1 cellular context compared by ENCODE assay signal in genomic region chr22:39527481-39527961, GRCh38.
TF ChIP-seq lines count a peak whose summit lies in the region.

No MANE protein-coding gene starts in this region.

TF ChIP-seq in HepG2, 621 proteins besides CTCF, POLR2A, EP300 and RAD21 (continues in another document):
- no peak for TF ChIP-seq ZNF703 (CRISPR knock-in tag; IDR thresholded peaks at IDR 0.05; ENCODE audit: borderline replicate concordance)
- TF ChIP-seq HNF4A (CRISPR knock-in tag; IDR thresholded peaks at IDR 0.05), result peak; percentile 63; the same call in 1 of the 2 replicates
- TF ChIP-seq NR2C2 (CRISPR knock-in tag; IDR thresholded peaks at IDR 0.05; ENCODE audit: borderline replicate concordance), result 0 out of 2 replicates have a peak, but pooled peaks have one; percentile 32
- TF ChIP-seq TARDBP (CRISPR knock-in tag; IDR thresholded peaks at IDR 0.05), result no peak
- 0 out of 2 replicates have a peak, but pooled peaks have one; percentile 30 for TF ChIP-seq MEIS2 (CRISPR knock-in tag; IDR thresholded peaks at IDR 0.05)
- peak; percentile 21 for TF ChIP-seq POLR2G (IDR thresholded peaks at IDR 0.05; ENCODE audit: low read depth, low read length)
- peak; percentile 18; the same call in 1 of the 2 replicates for TF ChIP-seq PATZ1 (CRISPR knock-in tag; IDR thresholded peaks at IDR 0.05)
- no peak for TF ChIP-seq ZNF639 (CRISPR knock-in tag; conservative IDR thresholded peaks at IDR 0.05)
- no peak for TF ChIP-seq DNMT3B (CRISPR knock-in tag; conservative IDR thresholded peaks at IDR 0.05)
- peak; percentile 34 for TF ChIP-seq SKI (IDR thresholded peaks at IDR 0.05; ENCODE audit: partially characterized antibody)
- TF ChIP-seq FOSL2 (CRISPR knock-in tag; IDR thresholded peaks at IDR 0.05), result no peak; the same call in 1 of the 2 replicates
- no peak for TF ChIP-seq USF2 (IDR thresholded peaks at IDR 0.05; ENCODE audit: low read depth, low read length)
- TF ChIP-seq USF2 (CRISPR knock-in tag; IDR thresholded peaks at IDR 0.05; ENCODE audit: borderline replicate concordance), result no peak
- 0 out of 2 replicates have a peak, but pooled peaks have one; percentile 25 for TF ChIP-seq KDM2A (CRISPR knock-in tag; IDR thresholded peaks at IDR 0.05; ENCODE audit: borderline replicate concordance, low read depth)
- peak; percentile 20; the same call in 1 of the 2 replicates for TF ChIP-seq THRA (CRISPR knock-in tag; IDR thresholded peaks at IDR 0.05; ENCODE audit: borderline replicate concordance)
- TF ChIP-seq SAP130 (CRISPR knock-in tag; IDR thresholded peaks at IDR 0.05; ENCODE audit: low read depth), result peak; percentile 85
- TF ChIP-seq ARID4A (CRISPR knock-in tag; IDR thresholded peaks at IDR 0.05; ENCODE audit: borderline replicate concordance), result peak; percentile 55; the same call in 1 of the 2 replicates
- peak; percentile 69 for TF ChIP-seq CEBPG (CRISPR knock-in tag; IDR thresholded peaks at IDR 0.05)
- no peak for TF ChIP-seq ELF1 (CRISPR knock-in tag; IDR thresholded peaks at IDR 0.05)
- TF ChIP-seq RBM22 (optimal IDR thresholded peaks at IDR 0.05; ENCODE audit: low read length), result no peak
- peak; percentile 53 for TF ChIP-seq GATAD2A (CRISPR knock-in tag; IDR thresholded peaks at IDR 0.05)
- TF ChIP-seq RARA (CRISPR knock-in tag; IDR thresholded peaks at IDR 0.05), result peak; percentile 91
- no peak for TF ChIP-seq JUNB (CRISPR knock-in tag; IDR thresholded peaks at IDR 0.05; ENCODE audit: borderline replicate concordance)
- 0 out of 2 replicates have a peak, but pooled peaks have one; percentile 59 for TF ChIP-seq ZNF572 (CRISPR knock-in tag; IDR thresholded peaks at IDR 0.05)
- no peak for TF ChIP-seq SRSF4 (IDR thresholded peaks at IDR 0.05; ENCODE audit: low read depth, low read length, poor library complexity, severe bottlenecking)
- peak; percentile 64; the same call in 1 of the 2 replicates for TF ChIP-seq CEBPB (IDR thresholded peaks at IDR 0.05; ENCODE audit: borderline replicate concordance, low read depth, low read length)
- peak; percentile 16; the same call in 1 of the 2 replicates for TF ChIP-seq GABPB1 (CRISPR knock-in tag; IDR thresholded peaks at IDR 0.05)
- no peak for TF ChIP-seq ZNF549 (CRISPR knock-in tag; IDR thresholded peaks at IDR 0.05)
- 0 out of 2 replicates have a peak, but pooled peaks have one; percentile 34 for TF ChIP-seq HIC2 (CRISPR knock-in tag; IDR thresholded peaks at IDR 0.05; ENCODE audit: low read depth)
- TF ChIP-seq MXI1 (IDR thresholded peaks at IDR 0.05; ENCODE audit: borderline replicate concordance, low read depth, low read length), result 0 out of 3 replicates have a peak, but pooled peaks have one; percentile 11
- no peak for TF ChIP-seq ZBTB42 (CRISPR knock-in tag; IDR thresholded peaks at IDR 0.05)
- TF ChIP-seq ZNF790 (CRISPR knock-in tag; IDR thresholded peaks at IDR 0.05; ENCODE audit: borderline replicate concordance), result no peak
- TF ChIP-seq ZNF674 (CRISPR knock-in tag; IDR thresholded peaks at IDR 0.05; ENCODE audit: low read depth), result no peak
- peak; percentile 68; the same call in 1 of the 2 replicates for TF ChIP-seq AKAP8 (CRISPR knock-in tag; IDR thresholded peaks at IDR 0.05)
- TF ChIP-seq SOX6 (IDR thresholded peaks at IDR 0.05), result no peak
- peak; percentile 43; the same call in 1 of the 2 replicates for TF ChIP-seq SOX6 (CRISPR knock-in tag; IDR thresholded peaks at IDR 0.05)
- TF ChIP-seq NCOA2 (CRISPR knock-in tag; IDR thresholded peaks at IDR 0.05), result no peak; the same call in 1 of the 2 replicates
- TF ChIP-seq IKZF5 (CRISPR knock-in tag; IDR thresholded peaks at IDR 0.05), result no peak
- TF ChIP-seq ZBTB33 (CRISPR knock-in tag; IDR thresholded peaks at IDR 0.05), result 0 out of 2 replicates have a peak, but pooled peaks have one; percentile 47
- TF ChIP-seq HOXA3 (CRISPR knock-in tag; IDR thresholded peaks at IDR 0.05), result no peak
